1 cellular context compared by ENCODE assay signal in the genomic region with DNA sequence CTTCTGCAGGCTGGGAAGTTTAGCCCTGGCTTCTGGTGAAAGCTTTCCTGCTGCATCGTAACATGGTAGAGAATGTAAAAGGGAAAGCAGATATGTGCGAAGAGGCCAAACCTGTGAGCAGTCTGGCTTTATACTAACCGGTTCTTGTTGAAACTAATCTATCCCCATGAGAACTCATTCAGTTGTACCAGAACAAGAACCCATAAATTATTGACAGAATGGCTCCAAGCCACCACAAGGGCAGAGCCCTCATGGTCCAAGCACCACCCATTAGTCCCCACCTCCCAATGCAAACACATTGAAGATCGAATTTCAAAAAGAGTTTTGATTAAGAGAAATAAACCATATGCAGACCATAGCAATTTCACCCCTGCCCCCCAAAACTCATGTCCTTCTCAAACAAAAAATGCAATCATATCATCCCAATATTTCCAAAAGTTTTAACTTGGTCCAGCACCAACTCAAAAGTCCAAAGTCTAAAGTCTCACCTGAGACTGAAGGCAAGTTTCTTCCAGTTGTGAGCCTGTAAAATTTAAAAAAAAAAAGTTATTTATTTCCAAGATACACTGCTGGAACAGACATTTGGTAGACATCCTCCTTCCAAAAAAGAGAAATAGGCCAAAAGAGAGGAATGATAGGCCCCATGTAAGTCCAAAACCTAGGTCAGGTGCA.
A peak's percentile ranks its signal among the peaks of the same experiment; 100 is the strongest.
TF ChIP-seq lines count a peak whose summit lies in the region.

No MANE protein-coding gene starts in this region.

TF ChIP-seq in liver, 16 proteins besides CTCF, POLR2A, EP300 and RAD21 (continued from another document):
- TF ChIP-seq, protein P1, sequence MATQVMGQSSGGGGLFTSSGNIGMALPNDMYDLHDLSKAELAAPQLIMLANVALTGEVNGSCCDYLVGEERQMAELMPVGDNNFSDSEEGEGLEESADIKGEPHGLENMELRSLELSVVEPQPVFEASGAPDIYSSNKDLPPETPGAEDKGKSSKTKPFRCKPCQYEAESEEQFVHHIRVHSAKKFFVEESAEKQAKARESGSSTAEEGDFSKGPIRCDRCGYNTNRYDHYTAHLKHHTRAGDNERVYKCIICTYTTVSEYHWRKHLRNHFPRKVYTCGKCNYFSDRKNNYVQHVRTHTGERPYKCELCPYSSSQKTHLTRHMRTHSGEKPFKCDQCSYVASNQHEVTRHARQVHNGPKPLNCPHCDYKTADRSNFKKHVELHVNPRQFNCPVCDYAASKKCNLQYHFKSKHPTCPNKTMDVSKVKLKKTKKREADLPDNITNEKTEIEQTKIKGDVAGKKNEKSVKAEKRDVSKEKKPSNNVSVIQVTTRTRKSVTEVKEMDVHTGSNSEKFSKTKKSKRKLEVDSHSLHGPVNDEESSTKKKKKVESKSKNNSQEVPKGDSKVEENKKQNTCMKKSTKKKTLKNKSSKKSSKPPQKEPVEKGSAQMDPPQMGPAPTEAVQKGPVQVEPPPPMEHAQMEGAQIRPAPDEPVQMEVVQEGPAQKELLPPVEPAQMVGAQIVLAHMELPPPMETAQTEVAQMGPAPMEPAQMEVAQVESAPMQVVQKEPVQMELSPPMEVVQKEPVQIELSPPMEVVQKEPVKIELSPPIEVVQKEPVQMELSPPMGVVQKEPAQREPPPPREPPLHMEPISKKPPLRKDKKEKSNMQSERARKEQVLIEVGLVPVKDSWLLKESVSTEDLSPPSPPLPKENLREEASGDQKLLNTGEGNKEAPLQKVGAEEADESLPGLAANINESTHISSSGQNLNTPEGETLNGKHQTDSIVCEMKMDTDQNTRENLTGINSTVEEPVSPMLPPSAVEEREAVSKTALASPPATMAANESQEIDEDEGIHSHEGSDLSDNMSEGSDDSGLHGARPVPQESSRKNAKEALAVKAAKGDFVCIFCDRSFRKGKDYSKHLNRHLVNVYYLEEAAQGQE (IDR thresholded peaks at IDR 0.05): peak; percentile 49
- TF ChIP-seq SP1 (IDR thresholded peaks at IDR 0.05) (peak; percentile 26), FOXA1 (IDR thresholded peaks at IDR 0.05) (no peak), JUND (IDR thresholded peaks at IDR 0.05) (peak in 1 of 2 donors; percentile 17)
